ENCODE assay signal across 25 cellular contexts in the genomic region with DNA sequence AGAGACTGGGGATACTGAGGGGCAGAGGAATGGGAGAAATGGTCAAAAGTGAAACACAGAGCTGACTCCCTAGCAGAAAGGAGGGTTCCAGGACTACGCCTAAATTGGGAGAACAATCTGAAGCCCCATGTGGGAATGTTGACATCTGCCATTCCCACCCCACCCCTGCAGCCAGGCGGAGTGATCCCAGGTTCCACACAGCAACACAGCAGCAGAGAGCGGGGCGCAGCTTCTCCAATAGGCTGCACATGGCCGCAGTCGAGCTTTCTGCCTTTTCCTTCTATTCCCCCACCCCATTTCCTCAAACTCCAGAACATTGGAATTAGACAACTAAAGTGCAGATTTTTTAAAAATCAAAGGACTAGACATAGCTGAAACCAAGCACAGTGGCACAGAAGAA.
DNase-seq lines count a peak whose midpoint lies in the region; ATAC-seq and TF ChIP-seq lines count a peak whose summit lies in the region.
"Had no signal": no experiment of that assay in that cellular context is flagged by ENCODE, and none has a peak within 500 bp of the region (broad histone marks: within the 10 kb centered on the region; RNA-seq: fewer than 3 reads in every experiment).

No MANE protein-coding gene starts in this region.

- H4K20me1 ChIP-seq in GM23248 (ENCODE audit: insufficient read depth) (no peaks in the 10 kb centered on the region), GM23338 (replicated peaks; ENCODE audit: insufficient read depth) (no peaks in the 10 kb centered on the region), hepatocyte (ENCODE audit: insufficient read depth, poor library complexity, severe bottlenecking) (no peaks in the 10 kb centered on the region)
- H4K20me1 ChIP-seq: BLaER1 had no signal

- no peak overlapping the region for H3K27ac Mint-ChIP-seq in GM23338
- H3K27ac Mint-ChIP-seq in activated naive CD4-positive, alpha-beta T cell treated with anti-CD3 and anti-CD28 coated beads for 36 hours: no peak overlapping the region
- H3K27ac Mint-ChIP-seq: CD14-positive monocyte; CD4-positive, alpha-beta memory T cell; CD4-positive, CD25-positive, alpha-beta regulatory T cell; CD8-positive, alpha-beta memory T cell had no signal

- H3K36me3 Mint-ChIP-seq in GM23338 (ENCODE audit: low read depth): no peaks in the 10 kb centered on the region
- H3K36me3 Mint-ChIP-seq in activated naive CD4-positive, alpha-beta T cell treated with anti-CD3 and anti-CD28 coated beads for 36 hours (ENCODE audit: low read depth): no peaks in the 10 kb centered on the region
- H3K36me3 Mint-ChIP-seq: CD14-positive monocyte; CD4-positive, alpha-beta memory T cell; CD4-positive, CD25-positive, alpha-beta regulatory T cell; CD8-positive, alpha-beta memory T cell had no signal

- H3K9ac ChIP-seq in GM23248 (no peak overlapping the region), neuronal stem cell (ENCODE audit: low read depth, low read length, poor library complexity) (no peak overlapping the region)
- H3K9ac ChIP-seq: BLaER1 had no signal

- H3K9me3 Mint-ChIP-seq in GM23338: no peaks in the 10 kb centered on the region
- no peaks in the 10 kb centered on the region for H3K9me3 Mint-ChIP-seq in activated naive CD4-positive, alpha-beta T cell treated with anti-CD3 and anti-CD28 coated beads for 36 hours
- H3K9me3 Mint-ChIP-seq: CD14-positive monocyte; CD8-positive, alpha-beta memory T cell had no signal

- no peak overlapping the region for H3K4me3 Mint-ChIP-seq in GM23338
- no peak overlapping the region for H3K4me3 Mint-ChIP-seq in activated naive CD4-positive, alpha-beta T cell treated with anti-CD3 and anti-CD28 coated beads for 36 hours
- H3K4me3 Mint-ChIP-seq: CD14-positive monocyte; CD4-positive, alpha-beta memory T cell; CD4-positive, CD25-positive, alpha-beta regulatory T cell had no signal

- no peak overlapping the region for H4K91ac ChIP-seq in neuronal stem cell (ENCODE audit: low read depth, low read length, poor library complexity)

- no peak overlapping the region for H2BK15ac ChIP-seq in neuronal stem cell (ENCODE audit: low read length)

- H3K27me3 ChIP-seq in GM23248 (replicated peaks; ENCODE audit: insufficient read depth) (no peaks in the 10 kb centered on the region), GM23338 (ENCODE audit: insufficient read depth) (no peaks in the 10 kb centered on the region), hepatocyte (no peaks in the 10 kb centered on the region), neuronal stem cell (ENCODE audit: control insufficient read depth in 3 of 3, insufficient read depth in 3 of 3, low read depth in 1 of 3, low read length in 3 of 3) (no peaks in the 10 kb centered on the region), aorta (ENCODE audit: control insufficient read depth in 1 of 2, insufficient read depth in 2 of 2, low read length in 1 of 2) (no peaks in the 10 kb centered on the region)
- H3K27me3 ChIP-seq: BE2C, BLaER1 had no signal

- H3K4me1 Mint-ChIP-seq in GM23338: no peaks in the 10 kb centered on the region
- H3K4me1 Mint-ChIP-seq in activated naive CD4-positive, alpha-beta T cell treated with anti-CD3 and anti-CD28 coated beads for 36 hours (ENCODE audit: low read depth): no peaks in the 10 kb centered on the region
- H3K4me1 Mint-ChIP-seq: CD14-positive monocyte; CD4-positive, alpha-beta memory T cell; CD8-positive, alpha-beta memory T cell had no signal

- H3F3A ChIP-seq in GM23248 (ENCODE audit: insufficient read depth) (peaks cover 19% of the 10 kb centered on the region), GM23338 (replicated peaks; ENCODE audit: low read depth) (no peaks in the 10 kb centered on the region)

- DNase-seq in GM23248: no peak
- no peak for DNase-seq in GM23338 (ENCODE audit: low spot score)
- no peak for DNase-seq in hepatocyte (ENCODE audit: low spot score)
- no peak for DNase-seq in neuronal stem cell (ENCODE audit: low spot score)
- DNase-seq in KBM-7: no peak
- DNase-seq in aorta: no peak
- no peak for DNase-seq in GM13977 (ENCODE audit: low spot score)
- DNase-seq in activated naive CD4-positive, alpha-beta T cell treated with anti-CD3 and anti-CD28 coated beads for 36 hours: no peak
- DNase-seq: 8988T; ACHN; BE2C; C1 segment of cervical spinal cord; CD4-positive, alpha-beta memory T cell; CD4-positive, CD25-positive, alpha-beta regulatory T cell; CD8-positive, alpha-beta memory T cell; COR-L47; DMS 273 treated with DMSO at 0.1 percent for 48 hours; DMS53; DMS79; DND-41; EL; GDM1 had no signal

- H2BK120ac ChIP-seq in neuronal stem cell (ENCODE audit: low read depth, low read length): no peak overlapping the region

- H3K4me1 ChIP-seq in GM23248 (ENCODE audit: insufficient read depth) (peaks cover 18% of the 10 kb centered on the region), GM23338 (ENCODE audit: insufficient read depth) (no peaks in the 10 kb centered on the region), hepatocyte (ENCODE audit: insufficient read depth) (peaks cover 3% of the 10 kb centered on the region), neuronal stem cell (ENCODE audit: control insufficient read depth in 2 of 2, insufficient read depth in 1 of 2, low read depth in 1 of 2, low read length in 2 of 2) (no peaks in the 10 kb centered on the region), aorta (ENCODE audit: control insufficient read depth in 1 of 2, insufficient read depth in 2 of 2, low read length in 2 of 2) (no peaks in the 10 kb centered on the region)
- H3K4me1 ChIP-seq: BLaER1 had no signal

- WGBS in GM23248 (ENCODE audit: low coverage in 1 of 2, low lambda C conversion rate in 2 of 2, missing lambda C conversion rate in 2 of 2), 2 experiments: 50% methylated on average over 6 of the region's 6 CpGs
- WGBS in hepatocyte (ENCODE audit: low lambda C conversion rate, missing lambda C conversion rate): 83% methylated on average over 6 of the region's 6 CpGs
- WGBS in neuronal stem cell (ENCODE audit: extremely low coverage in 2 of 2, insufficient read length in 2 of 2, insufficient replicate concordance in 1 of 2), 2 donors: no CpG with 5 or more reads among the region's 6 CpGs
- 94 to 96% methylated on average over 6 of the region's 6 CpGs for WGBS in aorta, 2 donors

- no peaks in the 10 kb centered on the region for H3K9me2 ChIP-seq in GM23248 (ENCODE audit: insufficient read depth)
- H3K9me2 ChIP-seq in GM23338 (ENCODE audit: insufficient read depth): no peaks in the 10 kb centered on the region
- no peaks in the 10 kb centered on the region for H3K9me2 ChIP-seq in hepatocyte (replicated peaks; ENCODE audit: insufficient read depth)

- H3K4me2 ChIP-seq in GM23248 (ENCODE audit: unreplicated experiment) (peak overlapping the region; percentile 30), GM23338 (no peak overlapping the region), hepatocyte (peak overlapping the region; percentile 48), neuronal stem cell (ENCODE audit: insufficient read depth, low read length, poor library complexity, severe bottlenecking) (no peak overlapping the region)
- H3K4me2 ChIP-seq: BLaER1 had no signal

- peak overlapping the region; percentile 19 for H3K18ac ChIP-seq in neuronal stem cell (ENCODE audit: low read length)

- H2AFZ ChIP-seq in GM23248: no peak overlapping the region
- peak overlapping the region; percentile 72; the same call in 1 of the 2 replicates for H2AFZ ChIP-seq in GM23338
- H2AFZ ChIP-seq in hepatocyte: no peak overlapping the region
- no peak overlapping the region for H2AFZ ChIP-seq in neuronal stem cell (ENCODE audit: low read length)

- H3K27ac ChIP-seq in GM23248 (no peak overlapping the region), GM23338 (ENCODE audit: low read depth) (no peak overlapping the region), hepatocyte (no peak overlapping the region), neuronal stem cell (replicated peaks; ENCODE audit: low read length) (no peak overlapping the region), aorta (ENCODE audit: low read depth in 1 of 2, low read length in 2 of 2) (no peak overlapping the region)
- H3K27ac ChIP-seq: BLaER1 had no signal

- H3K23ac ChIP-seq in neuronal stem cell (ENCODE audit: low read depth, low read length, poor library complexity): no peak overlapping the region

- H3K9me3 ChIP-seq in GM23248 (ENCODE audit: low read depth) (no peaks in the 10 kb centered on the region), hepatocyte (ENCODE audit: low read depth) (no peaks in the 10 kb centered on the region), neuronal stem cell (replicated peaks in 1 of 2; ENCODE audit: control insufficient read depth in 2 of 2, insufficient read depth in 1 of 2, low read depth in 1 of 2, low read length in 2 of 2) (no peaks in the 10 kb centered on the region), aorta (ENCODE audit: control insufficient read depth, low read length) (no peaks in the 10 kb centered on the region)
- H3K9me3 ChIP-seq: BE2C, BLaER1 had no signal

- H3K4ac ChIP-seq in neuronal stem cell (ENCODE audit: low read length): no peak overlapping the region

- H3K36me3 ChIP-seq in GM23248 (ENCODE audit: low read depth) (no peaks in the 10 kb centered on the region), GM23338 (ENCODE audit: insufficient read depth) (no peaks in the 10 kb centered on the region), hepatocyte (replicated peaks; ENCODE audit: insufficient read depth, low read depth) (no peaks in the 10 kb centered on the region), neuronal stem cell (replicated peaks in 1 of 2; ENCODE audit: control insufficient read depth in 2 of 2, insufficient read depth in 2 of 2, low read length in 2 of 2) (no peaks in the 10 kb centered on the region), aorta (ENCODE audit: control insufficient read depth in 1 of 2, insufficient read depth in 2 of 2, low read length in 1 of 2) (no peaks in the 10 kb centered on the region)
- H3K36me3 ChIP-seq: BE2C, BLaER1 had no signal

- no peak overlapping the region for H2BK12ac ChIP-seq in neuronal stem cell (ENCODE audit: low read length)

- H2BK5ac ChIP-seq in neuronal stem cell (ENCODE audit: low read length): no peak overlapping the region

- peak overlapping the region; percentile 27; the same call in 1 of the 2 replicates for H3K4me3 ChIP-seq in GM23248
- no peak overlapping the region for H3K4me3 ChIP-seq in GM23338
- no peak overlapping the region for H3K4me3 ChIP-seq in hepatocyte
- no peak overlapping the region for H3K4me3 ChIP-seq in neuronal stem cell (ENCODE audit: low read length in 2 of 2)
- H3K4me3 ChIP-seq in aorta (ENCODE audit: low read length in 2 of 2): no peak overlapping the region
- H3K4me3 ChIP-seq: BLaER1, GM12878 had no signal

- no peak for ATAC-seq in GM23338
- ATAC-seq in aorta (ENCODE audit: low FRiP score): no peak
- ATAC-seq: GM12878 had no signal

- H4K8ac ChIP-seq in neuronal stem cell (ENCODE audit: low read depth, low read length): no peak overlapping the region

- H3K79me2 ChIP-seq in GM23248 (ENCODE audit: insufficient read depth): no peaks in the 10 kb centered on the region
- H3K79me2 ChIP-seq in GM23338 (replicated peaks; ENCODE audit: insufficient read depth): no peaks in the 10 kb centered on the region
- no peaks in the 10 kb centered on the region for H3K79me2 ChIP-seq in hepatocyte

- no peak overlapping the region for H2AK5ac ChIP-seq in neuronal stem cell (ENCODE audit: low read depth, low read length)

- H3K14ac ChIP-seq in neuronal stem cell (ENCODE audit: low read length): no peak overlapping the region

- in situ Hi-C loops in GM23248 (cut with MboI) (no loop called here), KBM-7 (cut with MboI; ENCODE audit: low pct_unique_long_range_greater_than_20kb, low sequenced_read_pairs) (no loop called here), GM13977 (cut with MboI; ENCODE audit: low pct_unique_long_range_greater_than_20kb, low sequenced_read_pairs, unreplicated experiment) (no loop called here)

- CTCF ChIA-PET in activated naive CD4-positive, alpha-beta T cell treated with anti-CD3 and anti-CD28 coated beads for 36 hours (lab: Charles Lee): no interaction called here

- H3K79me1 ChIP-seq in neuronal stem cell (ENCODE audit: low read depth, low read length): no peaks in the 10 kb centered on the region

- TF ChIP-seq CTCF in GM23338 (conservative IDR thresholded peaks at IDR 0.05; ENCODE audit: low read depth in 2 of 2) (no peak), hepatocyte (IDR thresholded peaks at IDR 0.05; ENCODE audit: poor library complexity) (no peak), GM13977 (IDR thresholded peaks at IDR 0.05; ENCODE audit: extremely low read depth, insufficient read depth, missing control alignments) (no peak)

- intact Hi-C loops in aorta (cut with DNase I): no loop called here
- intact Hi-C loops in activated naive CD4-positive, alpha-beta T cell treated with anti-CD3 and anti-CD28 coated beads for 36 hours (cut with micrococcal nuclease): no loop called here

- H3K27me3 Mint-ChIP-seq in GM23338 (ENCODE audit: insufficient read depth, low read depth, poor library complexity): peaks cover 7% of the 10 kb centered on the region
- H3K27me3 Mint-ChIP-seq in activated naive CD4-positive, alpha-beta T cell treated with anti-CD3 and anti-CD28 coated beads for 36 hours (ENCODE audit: low read depth): peaks cover 8% of the 10 kb centered on the region

Comparison
In these comparisons a context has a peak if more than half of its experiments do, and no peak if none do; other contexts are left out.
1. H3K4me2 ChIP-seq: peak in GM23248 (single experiment) and hepatocyte (single experiment); none in GM23338 (single experiment) and neuronal stem cell (single experiment).